Comparison of ENCODE assay signal across 8 cellular contexts in the genomic region with DNA sequence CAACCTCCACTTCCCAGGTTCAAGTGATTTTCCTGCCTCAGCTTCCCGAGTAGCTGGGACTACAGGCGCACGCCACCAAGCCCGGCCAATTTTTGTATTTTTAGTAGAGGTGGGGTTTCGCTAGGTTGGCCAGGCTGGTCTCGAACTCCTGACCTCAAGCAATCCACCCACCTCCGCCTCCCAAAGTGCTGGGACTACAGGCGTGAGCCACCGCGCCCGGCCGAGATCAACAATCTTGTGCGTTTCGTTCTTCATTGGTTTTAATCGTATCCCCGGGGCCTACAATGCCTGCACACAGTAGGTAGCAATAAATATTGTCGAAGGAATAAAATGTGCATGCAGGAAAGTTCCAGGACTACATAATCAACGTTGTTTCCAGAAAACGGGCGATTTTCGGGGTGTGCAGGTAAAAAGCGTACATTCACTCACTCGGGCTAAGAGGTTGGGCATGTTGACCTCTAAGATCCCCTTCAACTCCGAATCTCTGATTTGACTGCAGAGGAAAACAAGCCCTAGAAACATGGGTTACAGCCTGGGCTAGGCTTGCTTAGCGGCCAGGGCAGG. TPM values are rescaled to one million over a fixed set of nuclear protein-coding genes. Genes with fewer than 3 reads are reported as not detected.
A peak's percentile ranks its signal among the peaks of the same experiment; 100 is the strongest.
DNase-seq lines count a peak whose midpoint lies in the region; ATAC-seq, FAIRE-seq and TF ChIP-seq lines count a peak whose summit lies in the region.

No MANE protein-coding gene starts in this region.

- peak overlapping the region; percentile 48 for H4K91ac ChIP-seq in H1 (replicated peaks; ENCODE audit: insufficient read length, low read length)

- no peak for FAIRE-seq in H1 (lab: Jason Lieb, UNC)

- no peak overlapping the region for H3K14ac ChIP-seq in H1 (ENCODE audit: insufficient read length)

- no peak for DNase-seq in NT2/D1 (ENCODE audit: low read depth, low spot score)
- DNase-seq in H1 (ENCODE audit: low read depth in 1 of 2, low spot score in 2 of 2), result no peak
- DNase-seq in neural crest cell (ENCODE audit: low read depth, low spot score), result no peak
- DNase-seq in AG20443 (ENCODE audit: low spot score), result no peak

- no peak for TF ChIP-seq EP300 in H1 (IDR thresholded peaks at IDR 0.05; ENCODE audit: borderline replicate concordance in 1 of 2, low read depth in 2 of 2, low read length in 2 of 2)

- no peak for TF ChIP-seq CTCF in H1 (IDR thresholded peaks at IDR 0.05; ENCODE audit: control extremely low read depth in 1 of 3, insufficient read depth in 1 of 3, low read depth in 1 of 3, low read length in 3 of 3)
- TF ChIP-seq CTCF in neural crest cell (conservative IDR thresholded peaks at IDR 0.05), result no peak

- H3K4me1 Mint-ChIP-seq in neural crest cell, result peaks cover 47% of the 10 kb centered on the region

- WGBS in H1 (ENCODE audit: extremely low coverage in 1 of 2, insufficient coverage in 1 of 2, insufficient read length in 1 of 2, insufficient replicate concordance in 2 of 2, low coverage in 1 of 2, low lambda C conversion rate in 2 of 2, missing lambda C conversion rate in 1 of 2), 2 experiments, result 75% methylated on average over 25 of the region's 25 CpGs; no CpG with 5 or more reads in 1 of the 2 experiments

- TF ChIP-seq POLR2A in H1 (IDR thresholded peaks at IDR 0.05; ENCODE audit: control extremely low read depth in 1 of 2, low read depth in 2 of 2, low read length in 2 of 2), result no peak

- peak overlapping the region; percentile 30 for H3K4ac ChIP-seq in H1 (replicated peaks; ENCODE audit: insufficient read length, low read depth, low read length)

- H3K18ac ChIP-seq in H1 (ENCODE audit: extremely low read depth, low read length), result peak overlapping the region; percentile 91

- ATAC-seq in GM18907 (IDR thresholded peaks at IDR 0.05; ENCODE audit: unreplicated experiment) (no peak), HG03378 (IDR thresholded peaks at IDR 0.05; ENCODE audit: unreplicated experiment) (no peak), HG03025 (IDR thresholded peaks at IDR 0.05; ENCODE audit: low FRiP score, unreplicated experiment) (no peak)

- peak overlapping the region; percentile 45; the same call in 1 of the 2 replicates for H2AFZ ChIP-seq in H1 (ENCODE audit: low read length)

- H3K56ac ChIP-seq in H1 (replicated peaks; ENCODE audit: insufficient read length, low read depth, low read length), result peak overlapping the region; percentile 50

- H3K27ac Mint-ChIP-seq in neural crest cell (ENCODE audit: unreplicated experiment), result peak overlapping the region; percentile 94

- H4K20me1 ChIP-seq in BLaER1 (peaks cover 17% of the 10 kb centered on the region), H1 (replicated peaks in 1 of 2; ENCODE audit: control insufficient read depth in 1 of 2, insufficient read depth in 2 of 2, low read length in 2 of 2) (no peaks in the 10 kb centered on the region)

- no peaks in the 10 kb centered on the region for H3K9me3 Mint-ChIP-seq in neural crest cell

- H3K23me2 ChIP-seq in H1 (ENCODE audit: low read depth, low read length), result peaks cover 15% of the 10 kb centered on the region

- no peak for TF ChIP-seq RAD21 in H1 (IDR thresholded peaks at IDR 0.05 in 1 of 2, conservative IDR thresholded peaks at IDR 0.05 in 1 of 2; ENCODE audit: low read depth in 2 of 2, low read length in 2 of 2)

- no peaks in the 10 kb centered on the region for H3K36me3 ChIP-seq in BLaER1
- no peaks in the 10 kb centered on the region for H3K36me3 ChIP-seq in NT2/D1 (ENCODE audit: insufficient read depth, insufficient read length, low read length)
- no peaks in the 10 kb centered on the region for H3K36me3 ChIP-seq in H1 (ENCODE audit: control insufficient read depth in 2 of 4, insufficient read depth in 4 of 4, low read length in 3 of 4)

- H3K4me2 ChIP-seq in BLaER1, result peak overlapping the region; percentile 92
- H3K4me2 ChIP-seq in H1 (ENCODE audit: insufficient read depth in 1 of 2, low read depth in 2 of 2, low read length in 2 of 2), result peak overlapping the region; percentile 85 to 90

- POLR2A ChIA-PET in H1 (lab: Charles Lee; ENCODE audit: partially characterized antibody), result interaction anchor here (0.6 to 2.1 kb wide), 3 partner anchors 76 to 372 kb away, joined by 3 to 5 read pairs (median 4); partner anchors contain the start of gene SRSF7

- H3K9me3 ChIP-seq in BLaER1 (no peaks in the 10 kb centered on the region), NT2/D1 (ENCODE audit: insufficient read depth, low read length) (no peaks in the 10 kb centered on the region), H1 (ENCODE audit: insufficient read depth in 2 of 2, low read depth in 1 of 2, low read length in 1 of 2) (no peaks in the 10 kb centered on the region)

- peak overlapping the region; percentile 90; the same call in 1 of the 2 replicates for H2BK12ac ChIP-seq in H1 (ENCODE audit: low read depth, low read length)

- CTCF ChIA-PET in H1 (lab: Charles Lee; ENCODE audit: partially characterized antibody), result interaction anchor here (1.0 to 4.2 kb wide), 12 partner anchors 10 to 104 kb away, joined by 3 to 35 read pairs (median 5); no protein-coding TSS in a partner anchor

- peak overlapping the region; percentile 92 for H3K4me3 Mint-ChIP-seq in neural crest cell

- peak overlapping the region; percentile 94 for H4K5ac ChIP-seq in H1 (ENCODE audit: insufficient read length, low read depth, low read length)

- peaks cover 8% of the 10 kb centered on the region for H3K27me3 Mint-ChIP-seq in neural crest cell (ENCODE audit: low read depth)

- no peak overlapping the region for H3K23ac ChIP-seq in H1 (ENCODE audit: insufficient read length)

- peak overlapping the region; percentile 76 for H3K4me3 ChIP-seq in BLaER1
- H3K4me3 ChIP-seq in NT2/D1 (ENCODE audit: insufficient read length, low read depth), result peak overlapping the region; percentile 75
- peak overlapping the region; percentile 52 to 72 (median 64) for H3K4me3 ChIP-seq in H1 (ENCODE audit: extremely low read depth in 1 of 4, insufficient read depth in 2 of 4, low read depth in 3 of 4, low read length in 4 of 4)

- H3K9ac ChIP-seq in BLaER1 (peak overlapping the region; percentile 83), NT2/D1 (ENCODE audit: insufficient read length, low read depth) (peak overlapping the region; percentile 92), H1 (replicated peaks in 1 of 4; ENCODE audit: extremely low read depth in 1 of 4, low read depth in 3 of 4, low read length in 3 of 4) (peak overlapping the region; percentile 77 to 96 (median 88))

- peak overlapping the region; percentile 83 for H2BK120ac ChIP-seq in H1 (replicated peaks; ENCODE audit: low read depth, low read length)

- peak overlapping the region; percentile 88 for H3K27ac ChIP-seq in BLaER1
- peak overlapping the region; percentile 98 for H3K27ac ChIP-seq in H1 (ENCODE audit: low read depth, low read length)

- H3K79me2 ChIP-seq in H1 (ENCODE audit: control insufficient read depth in 1 of 2, insufficient read depth in 2 of 2, low read length in 2 of 2), result peaks cover 0 to 20% of the 10 kb centered on the region in 2 experiments; a peak in 2 of 4 replicates

- peaks cover 43% of the 10 kb centered on the region for H3K4me1 ChIP-seq in BLaER1
- no peaks in the 10 kb centered on the region for H3K4me1 ChIP-seq in NT2/D1 (ENCODE audit: insufficient read depth, insufficient read length)
- peaks cover 5 to 9% (median 8%) of the 10 kb centered on the region in 4 experiments for H3K4me1 ChIP-seq in H1 (replicated peaks in 1 of 4; ENCODE audit: control insufficient read depth in 3 of 4, insufficient read depth in 4 of 4, low read length in 3 of 4)

- peak overlapping the region; percentile 9; the same call in 1 of the 2 replicates for H2AK5ac ChIP-seq in H1 (ENCODE audit: low read depth, low read length)

- no peak overlapping the region for H2BK15ac ChIP-seq in H1 (ENCODE audit: low read length)

- peak overlapping the region; percentile 98 for H2BK5ac ChIP-seq in H1 (ENCODE audit: low read depth, low read length)

- H3K79me1 ChIP-seq in H1 (ENCODE audit: low read depth, low read length), result peaks cover 5% of the 10 kb centered on the region; the same call in 1 of the 2 replicates

- H4K8ac ChIP-seq in H1 (ENCODE audit: extremely low read depth, insufficient read depth, low read length), result peak overlapping the region; percentile 92; the same call in 1 of the 2 replicates

- H2BK20ac ChIP-seq in H1 (ENCODE audit: low read length), result no peak overlapping the region

- no peaks in the 10 kb centered on the region for H3K36me3 Mint-ChIP-seq in neural crest cell (ENCODE audit: low read depth)

- H3K27me3 ChIP-seq in BLaER1, result no peaks in the 10 kb centered on the region
- no peaks in the 10 kb centered on the region for H3K27me3 ChIP-seq in NT2/D1 (ENCODE audit: insufficient read depth, insufficient read length)
- no peaks in the 10 kb centered on the region for H3K27me3 ChIP-seq in H1 (replicated peaks in 1 of 4; ENCODE audit: control insufficient read depth in 3 of 4, extremely low read depth in 1 of 4, insufficient read depth in 3 of 4, low read length in 3 of 4)

TF ChIP-seq in H1, 55 proteins besides CTCF, POLR2A, EP300 and RAD21:
- no peak for TF ChIP-seq EGR1 (IDR thresholded peaks at IDR 0.05; ENCODE audit: borderline replicate concordance, low read depth, low read length)
- TF ChIP-seq CBX5 (IDR thresholded peaks at IDR 0.05; ENCODE audit: low read depth, low read length), result no peak
- TF ChIP-seq GABPA (IDR thresholded peaks at IDR 0.05; ENCODE audit: borderline replicate concordance, insufficient read depth, low read length), result no peak
- TF ChIP-seq ASH2L (IDR thresholded peaks at IDR 0.05; ENCODE audit: low read length), result no peak
- no peak for TF ChIP-seq GTF2F1 (IDR thresholded peaks at IDR 0.05; ENCODE audit: borderline replicate concordance, low read depth, low read length)

RNA-seq across cellular contexts. Expression of gene SOS1, which starts 2.7 kb away (rescaled TPM):
- 27.0 and 31.6 TPM in 2 replicates for total RNA-seq in H1 (2021; fragmentation: NEBNext Ultra II Directional; extraction: Animal tissue kit (Norgen Biotek cat#: 25700))
- polyA plus RNA-seq in H1 (2011; rRNA removed), result 13.1 and 25.7 TPM in 2 replicates
- polyA plus RNA-seq in H1 (2011; cell fraction: cytosol; rRNA removed), result 16.4 TPM
- polyA plus RNA-seq in H1 (2011; cell fraction: nucleus; rRNA removed), result 17.7 TPM
- polyA plus RNA-seq in H1 (2012, experiment 1 of 2), result 10.1 to 14.7 TPM (median 11.0 TPM) in 4 replicates
- 0.84 TPM for polyA plus RNA-seq in H1 (2012, experiment 2 of 2)
- 23.0 TPM for polyA plus RNA-seq in H1 (2013, experiment 1 of 2)
- polyA plus RNA-seq in H1 (2013, experiment 2 of 2), result 22.2 TPM
- 39.1 and 56.3 TPM in 2 replicates for polyA minus RNA-seq in H1 (2011; rRNA and poly(A)+ RNA removed)
- 16.7 TPM for polyA minus RNA-seq in H1 (2011; cell fraction: cytosol; rRNA and poly(A)+ RNA removed)
- 41.7 TPM for polyA minus RNA-seq in H1 (2011; cell fraction: nucleus; rRNA and poly(A)+ RNA removed)
- 35.5 and 40.6 TPM in 2 replicates for total RNA-seq in neural crest cell
